1 cellular context compared by ENCODE assay signal in the genomic region with DNA sequence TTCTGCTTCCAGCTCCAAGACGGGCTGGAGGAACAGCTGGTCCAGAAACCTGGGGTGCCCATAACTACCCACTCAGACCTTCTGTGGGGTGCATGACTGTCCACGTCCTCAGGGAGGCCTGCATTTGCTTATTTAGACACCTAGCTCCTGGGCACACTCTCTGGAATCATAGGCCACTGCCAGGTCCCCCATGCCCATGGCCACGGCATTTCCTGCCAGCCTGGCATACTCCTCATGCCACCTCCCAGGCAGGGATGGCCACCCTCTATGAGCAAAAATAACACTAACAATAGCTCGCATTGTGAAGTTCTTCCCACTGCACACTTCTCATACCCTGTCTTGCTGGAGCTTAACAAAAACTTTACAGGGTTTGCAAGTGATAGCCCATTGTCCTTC.
TF ChIP-seq lines count a peak whose summit lies in the region.

No MANE protein-coding gene starts in this region.

TF ChIP-seq in SK-N-SH, 30 proteins besides CTCF, POLR2A, EP300 and RAD21:
- TF ChIP-seq, protein P1, sequence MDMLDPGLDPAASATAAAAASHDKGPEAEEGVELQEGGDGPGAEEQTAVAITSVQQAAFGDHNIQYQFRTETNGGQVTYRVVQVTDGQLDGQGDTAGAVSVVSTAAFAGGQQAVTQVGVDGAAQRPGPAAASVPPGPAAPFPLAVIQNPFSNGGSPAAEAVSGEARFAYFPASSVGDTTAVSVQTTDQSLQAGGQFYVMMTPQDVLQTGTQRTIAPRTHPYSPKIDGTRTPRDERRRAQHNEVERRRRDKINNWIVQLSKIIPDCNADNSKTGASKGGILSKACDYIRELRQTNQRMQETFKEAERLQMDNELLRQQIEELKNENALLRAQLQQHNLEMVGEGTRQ (IDR thresholded peaks at IDR 0.05; ENCODE audit: borderline replicate concordance, low read depth, low read length) = no peak
- TF ChIP-seq CHD2 (IDR thresholded peaks at IDR 0.05; ENCODE audit: low read length, partially characterized antibody) = no peak
- TF ChIP-seq RFX5 (IDR thresholded peaks at IDR 0.05; ENCODE audit: low read length) = no peak
- TF ChIP-seq TEAD4 (IDR thresholded peaks at IDR 0.05; ENCODE audit: borderline replicate concordance, insufficient read depth) = no peak
- TF ChIP-seq MXI1 (IDR thresholded peaks at IDR 0.05; ENCODE audit: low read depth, low read length) = no peak
- TF ChIP-seq NFIC (IDR thresholded peaks at IDR 0.05; ENCODE audit: borderline replicate concordance) = no peak
- no peak for TF ChIP-seq MAX (IDR thresholded peaks at IDR 0.05; ENCODE audit: low read depth)
- TF ChIP-seq, protein P2, sequence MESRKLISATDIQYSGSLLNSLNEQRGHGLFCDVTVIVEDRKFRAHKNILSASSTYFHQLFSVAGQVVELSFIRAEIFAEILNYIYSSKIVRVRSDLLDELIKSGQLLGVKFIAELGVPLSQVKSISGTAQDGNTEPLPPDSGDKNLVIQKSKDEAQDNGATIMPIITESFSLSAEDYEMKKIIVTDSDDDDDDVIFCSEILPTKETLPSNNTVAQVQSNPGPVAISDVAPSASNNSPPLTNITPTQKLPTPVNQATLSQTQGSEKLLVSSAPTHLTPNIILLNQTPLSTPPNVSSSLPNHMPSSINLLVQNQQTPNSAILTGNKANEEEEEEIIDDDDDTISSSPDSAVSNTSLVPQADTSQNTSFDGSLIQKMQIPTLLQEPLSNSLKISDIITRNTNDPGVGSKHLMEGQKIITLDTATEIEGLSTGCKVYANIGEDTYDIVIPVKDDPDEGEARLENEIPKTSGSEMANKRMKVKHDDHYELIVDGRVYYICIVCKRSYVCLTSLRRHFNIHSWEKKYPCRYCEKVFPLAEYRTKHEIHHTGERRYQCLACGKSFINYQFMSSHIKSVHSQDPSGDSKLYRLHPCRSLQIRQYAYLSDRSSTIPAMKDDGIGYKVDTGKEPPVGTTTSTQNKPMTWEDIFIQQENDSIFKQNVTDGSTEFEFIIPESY (IDR thresholded peaks at IDR 0.05; ENCODE audit: borderline replicate concordance, low read depth) = no peak
- no peak for TF ChIP-seq POLR2AphosphoS5 (IDR thresholded peaks at IDR 0.05; ENCODE audit: low read depth, low read length)
- TF ChIP-seq REST (IDR thresholded peaks at IDR 0.05; ENCODE audit: low read depth, low read length) = no peak
- TF ChIP-seq, protein P3, sequence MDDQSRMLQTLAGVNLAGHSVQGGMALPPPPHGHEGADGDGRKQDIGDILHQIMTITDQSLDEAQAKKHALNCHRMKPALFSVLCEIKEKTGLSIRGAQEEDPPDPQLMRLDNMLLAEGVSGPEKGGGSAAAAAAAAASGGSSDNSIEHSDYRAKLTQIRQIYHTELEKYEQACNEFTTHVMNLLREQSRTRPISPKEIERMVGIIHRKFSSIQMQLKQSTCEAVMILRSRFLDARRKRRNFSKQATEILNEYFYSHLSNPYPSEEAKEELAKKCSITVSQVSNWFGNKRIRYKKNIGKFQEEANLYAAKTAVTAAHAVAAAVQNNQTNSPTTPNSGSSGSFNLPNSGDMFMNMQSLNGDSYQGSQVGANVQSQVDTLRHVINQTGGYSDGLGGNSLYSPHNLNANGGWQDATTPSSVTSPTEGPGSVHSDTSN (IDR thresholded peaks at IDR 0.05) = no peak
- TF ChIP-seq FOXM1 (IDR thresholded peaks at IDR 0.05; ENCODE audit: low read depth) = no peak
